30 cellular contexts compared by ENCODE assay signal in the genomic region with DNA sequence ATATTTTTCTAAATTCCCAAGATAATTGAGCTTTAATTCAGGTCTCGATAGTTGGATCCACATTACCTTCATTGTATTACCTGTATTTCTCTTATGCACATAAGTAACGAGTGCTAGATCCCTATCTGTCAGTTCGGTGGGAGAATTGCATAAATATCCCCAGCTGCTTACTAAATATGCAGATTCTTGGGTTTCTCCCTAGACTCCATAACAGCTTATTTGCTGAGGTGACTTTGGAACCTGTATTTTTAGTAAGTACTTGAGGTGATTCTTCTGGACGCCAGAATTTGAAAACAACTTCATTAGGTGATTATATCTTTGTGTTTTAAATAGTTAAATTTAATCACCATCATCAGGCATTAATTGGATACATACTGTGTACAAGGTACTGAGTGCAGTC.
DNase-seq lines count a peak whose midpoint lies in the region; ATAC-seq and FAIRE-seq lines count a peak whose summit lies in the region.
"Had no signal": no experiment of that assay in that cellular context is flagged by ENCODE, and none has a peak within 500 bp of the region (broad histone marks: within the 10 kb centered on the region; RNA-seq: fewer than 3 reads in every experiment).

No MANE protein-coding gene starts in this region.

- no peak for ATAC-seq in GM18511 (IDR thresholded peaks at IDR 0.05; ENCODE audit: unreplicated experiment)
- ATAC-seq: K562; stimulated activated naive B cell treated with anti-CD40 and anti-IgM and Interleukin-4, amounts not matched to agents 10 μg/mL and 1 μg/mL and 100 μg/mL, for 72 hours had no signal

- peak overlapping the region; percentile 53 for H3K27ac ChIP-seq in substantia nigra (ENCODE audit: low read depth, low read length, poor library complexity, severe bottlenecking)
- H3K27ac ChIP-seq: brain microvascular endothelial cell, left ventricle myocardium inferior, skin epidermis, upper lobe of left lung, WERI-Rb-1 had no signal

- DNase-seq in NCI-H2029 (lab: John Stamatoyannopoulos, UW) (peak; percentile 28), NCI-H2029 treated with DMSO at 0.1 percent for 48 hours (lab: John Stamatoyannopoulos, UW) (no peak), NCI-H146 (lab: John Stamatoyannopoulos, UW) (peak; percentile 51), substantia nigra (lab: John Stamatoyannopoulos, UW) (no peak), kidney glomerular epithelial cell (lab: John Stamatoyannopoulos, UW) (no peak)
- no peak for DNase-seq in activated CD4-positive, alpha-beta T cell treated with anti-CD3 and anti-CD28 coated beads, Interleukin-2, amount 50 U/mL, for 4 hours
- DNase-seq: activated CD4-positive, alpha-beta T cell treated with anti-CD3 and anti-CD28 coated beads for 4 hours; activated naive CD4-positive, alpha-beta T cell treated with anti-CD3 and anti-CD28 coated beads, Interleukin-2, amount 50 U/mL, for 16 hours; brain microvascular endothelial cell; Calu3; cerebellar nuclear complex; hypothalamus; immature natural killer cell; left ventricle myocardium inferior; mesenchymal stem cell; NCI-H2081 treated with DMSO at 0.1 percent for 48 hours; NCI-H524; pancreas; retina; SIG-M5; stimulated activated naive B cell treated with anti-CD40 and anti-IgM and Interleukin-4, amounts not matched to agents 10 μg/mL and 1 μg/mL and 100 μg/mL, for 72 hours; upper lobe of left lung; WERI-Rb-1 had no signal

- FAIRE-seq in colon (lab: Jason Lieb, UNC), result peak; percentile 33
- FAIRE-seq: GM19239, H1, K562, pancreas, RCC 7860 had no signal

Comparison
In these comparisons a context has a peak if more than half of its experiments do, and no peak if none do; other contexts are left out.
1. DNase-seq: peak in NCI-H2029 (single experiment) and NCI-H146 (single experiment); none in NCI-H2029 treated with DMSO at 0.1 percent for 48 hours (single experiment), substantia nigra (0 of 49), kidney glomerular epithelial cell (single experiment) and activated CD4-positive, alpha-beta T cell treated with anti-CD3 and anti-CD28 coated beads, Interleukin-2, amount 50 U/mL, for 4 hours (0 of 2).